1 cellular context compared by ENCODE assay signal in genomic region chr10:126043389-126043788, GRCh38.
TF ChIP-seq lines count a peak whose summit lies in the region.

No MANE protein-coding gene starts in this region.

TF ChIP-seq in H1, 55 proteins besides CTCF, POLR2A, EP300 and RAD21:
- TF ChIP-seq TCF12 (IDR thresholded peaks at IDR 0.05; ENCODE audit: low read depth, low read length), result no peak
- no peak for TF ChIP-seq ZNF274 (IDR thresholded peaks at IDR 0.05; ENCODE audit: borderline replicate concordance, extremely low read depth, low read length)
- TF ChIP-seq JUND (IDR thresholded peaks at IDR 0.05; ENCODE audit: low read length), result no peak
